In the genomic region with DNA sequence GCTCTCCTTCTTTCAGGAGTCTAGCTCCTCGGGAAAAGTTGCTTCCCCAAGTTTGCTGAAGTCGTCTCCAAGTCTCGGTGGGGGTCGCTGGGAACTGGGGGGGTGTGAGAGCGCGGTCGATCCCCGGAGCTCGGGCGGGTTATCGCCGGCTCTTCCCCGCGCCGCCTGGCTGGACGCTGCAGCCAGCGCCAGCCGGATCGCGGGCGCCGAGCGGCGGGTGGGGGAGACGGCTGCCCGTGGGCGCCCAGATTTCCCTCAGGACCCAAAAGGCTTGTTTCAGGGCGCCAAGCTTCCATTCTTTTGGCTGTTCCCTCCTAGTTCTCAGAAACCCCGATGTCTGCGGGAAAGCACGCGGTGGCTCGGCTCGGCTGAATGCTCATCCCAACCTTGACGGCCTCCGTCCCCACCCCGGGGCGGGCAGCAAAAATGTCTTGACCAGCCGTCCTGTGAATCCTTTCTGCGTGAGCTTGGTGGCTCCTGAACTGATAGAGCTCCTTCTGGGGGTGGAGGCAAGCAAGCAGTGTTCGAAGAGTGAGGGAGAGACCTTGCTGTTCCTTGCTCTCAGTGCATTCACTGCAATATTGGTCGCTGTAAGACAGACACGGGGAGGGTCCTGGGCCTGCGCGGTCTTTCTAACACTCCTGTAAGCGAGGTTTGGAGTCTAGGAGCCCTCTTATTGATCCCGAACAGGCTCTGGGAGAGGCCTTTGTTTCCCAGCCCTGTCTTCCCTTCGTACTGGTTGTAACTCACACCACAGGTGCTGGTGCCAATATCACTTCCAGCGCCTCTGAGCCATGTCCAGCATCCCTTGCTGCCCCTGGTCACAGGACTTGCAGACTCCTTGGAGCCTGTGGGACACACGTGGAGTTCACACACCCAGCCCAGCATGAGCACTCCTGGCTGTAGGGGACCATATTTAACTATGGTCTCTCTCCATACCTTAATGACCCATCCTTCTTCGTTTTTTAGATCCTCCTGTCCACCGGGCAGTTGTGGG, we compare ENCODE assay signal across 8 cellular contexts. TPM values are rescaled to one million over a fixed set of nuclear protein-coding genes. Genes with fewer than 3 reads are reported as not detected.
DNase-seq lines count a peak whose midpoint lies in the region; ATAC-seq and TF ChIP-seq lines count a peak whose summit lies in the region.

No MANE protein-coding gene starts in this region.

- intact Hi-C loops in ovary (cut with DNase I): loop anchor here (2.0 to 5.0 kb wide), 4 partner anchors 101 to 199 kb away; no protein-coding TSS in a partner anchor

- H3K9me3 ChIP-seq in gastroesophageal sphincter (no peaks in the 10 kb centered on the region), ovary (no peaks in the 10 kb centered on the region)

- no peaks in the 10 kb centered on the region for H3K9me3 Mint-ChIP-seq in T-helper 1 cell treated with Interleukin-12 subunit alpha and Interleukin-12 subunit beta and Interleukin-4 antibody, amounts not matched to agents 30 μg/mL and 1 μg/mL, for 36 hours
- H3K9me3 Mint-ChIP-seq in WTC11: no peaks in the 10 kb centered on the region

- no peaks in the 10 kb centered on the region for H3K36me3 Mint-ChIP-seq in T-helper 1 cell treated with Interleukin-12 subunit alpha and Interleukin-12 subunit beta and Interleukin-4 antibody, amounts not matched to agents 30 μg/mL and 1 μg/mL, for 36 hours (ENCODE audit: low read depth)
- no peaks in the 10 kb centered on the region for H3K36me3 Mint-ChIP-seq in WTC11

- H3K36me3 ChIP-seq in gastroesophageal sphincter (peaks cover 0 to 40% of the 10 kb centered on the region in 2 donors), ovary (peaks cover 3% of the 10 kb centered on the region)

- peaks cover 4 to 61% (median 24%) of the 10 kb centered on the region in 3 donors for H3K4me1 ChIP-seq in gastroesophageal sphincter
- H3K4me1 ChIP-seq in ovary (ENCODE audit: insufficient read depth): peaks cover 19% of the 10 kb centered on the region

- POLR2A ChIA-PET in WTC11 (lab: Charles Lee): interaction anchor here (0.7 kb wide), 1 partner anchor 23 kb away, joined by 5 read pairs; no protein-coding TSS in a partner anchor

- TF ChIP-seq EP300 in gastroesophageal sphincter (IDR thresholded peaks at IDR 0.05) (no peak), ovary (IDR thresholded peaks at IDR 0.05) (no peak)

- peak overlapping the region; percentile 80 for H3K4me3 Mint-ChIP-seq in T-helper 1 cell treated with Interleukin-12 subunit alpha and Interleukin-12 subunit beta and Interleukin-4 antibody, amounts not matched to agents 30 μg/mL and 1 μg/mL, for 36 hours
- H3K4me3 Mint-ChIP-seq in WTC11: peak overlapping the region; percentile 75

- ATAC-seq in WTC11 (peak; percentile 5; the same call in 1 of the 2 replicates), gastroesophageal sphincter (peak; percentile 8), HG03108 (IDR thresholded peaks at IDR 0.05; ENCODE audit: unreplicated experiment) (no peak), HG03439 (IDR thresholded peaks at IDR 0.05; ENCODE audit: unreplicated experiment) (no peak)

- TF ChIP-seq POLR2A in gastroesophageal sphincter (IDR thresholded peaks at IDR 0.05): peak in 1 of 2 donors; percentile 27
- TF ChIP-seq POLR2A in ovary (IDR thresholded peaks at IDR 0.05): no peak

- CTCF ChIA-PET in WTC11 (lab: Charles Lee): interaction anchor here (0.7 to 4.0 kb wide), 9 partner anchors 10 to 201 kb away, joined by 3 to 29 read pairs (median 4); no protein-coding TSS in a partner anchor

- H3K4me1 Mint-ChIP-seq in T-helper 1 cell treated with Interleukin-12 subunit alpha and Interleukin-12 subunit beta and Interleukin-4 antibody, amounts not matched to agents 30 μg/mL and 1 μg/mL, for 36 hours (ENCODE audit: low read depth): peaks cover 8% of the 10 kb centered on the region
- H3K4me1 Mint-ChIP-seq in WTC11: peaks cover 23% of the 10 kb centered on the region

- DNase-seq in T-helper 1 cell (no peak), WTC11 (ENCODE audit: low spot score) (peak; percentile 20), ovary (peak; percentile 51 to 71 (median 62)), HT-29 (ENCODE audit: low spot score) (no peak)

- WGBS in gastroesophageal sphincter (ENCODE audit: low coverage in 1 of 2), 2 donors: 16 to 18% methylated on average over 10 of the region's 52 CpGs
- WGBS in ovary, 3 donors: 6% methylated on average over 46 to 52 of the region's 52 CpGs

- peak overlapping the region; percentile 55 to 100 for H3K4me3 ChIP-seq in gastroesophageal sphincter
- H3K4me3 ChIP-seq in ovary: peak overlapping the region; percentile 99

- peak overlapping the region; percentile 92 to 100 (median 100) for H3K27ac ChIP-seq in gastroesophageal sphincter
- H3K27ac ChIP-seq in ovary: peak overlapping the region; percentile 87 to 100

- peaks cover 65% of the 10 kb centered on the region for H3K27me3 Mint-ChIP-seq in T-helper 1 cell treated with Interleukin-12 subunit alpha and Interleukin-12 subunit beta and Interleukin-4 antibody, amounts not matched to agents 30 μg/mL and 1 μg/mL, for 36 hours (ENCODE audit: low read depth)
- H3K27me3 Mint-ChIP-seq in WTC11 (ENCODE audit: low read depth): peaks cover 97% of the 10 kb centered on the region

- no peak overlapping the region for H3K27ac Mint-ChIP-seq in T-helper 1 cell treated with Interleukin-12 subunit alpha and Interleukin-12 subunit beta and Interleukin-4 antibody, amounts not matched to agents 30 μg/mL and 1 μg/mL, for 36 hours
- H3K27ac Mint-ChIP-seq in WTC11: no peak overlapping the region

- no peak for TF ChIP-seq CTCF in WTC11 (IDR thresholded peaks at IDR 0.05)
- no peak for TF ChIP-seq CTCF in gastroesophageal sphincter (IDR thresholded peaks at IDR 0.05)
- TF ChIP-seq CTCF in ovary (IDR thresholded peaks at IDR 0.05): no peak

- H3K27me3 ChIP-seq in gastroesophageal sphincter: no peaks in the 10 kb centered on the region
- no peaks in the 10 kb centered on the region for H3K27me3 ChIP-seq in ovary

TF ChIP-seq in WTC11, 78 proteins besides CTCF, POLR2A, EP300 and RAD21:
- TF ChIP-seq, protein P1, sequence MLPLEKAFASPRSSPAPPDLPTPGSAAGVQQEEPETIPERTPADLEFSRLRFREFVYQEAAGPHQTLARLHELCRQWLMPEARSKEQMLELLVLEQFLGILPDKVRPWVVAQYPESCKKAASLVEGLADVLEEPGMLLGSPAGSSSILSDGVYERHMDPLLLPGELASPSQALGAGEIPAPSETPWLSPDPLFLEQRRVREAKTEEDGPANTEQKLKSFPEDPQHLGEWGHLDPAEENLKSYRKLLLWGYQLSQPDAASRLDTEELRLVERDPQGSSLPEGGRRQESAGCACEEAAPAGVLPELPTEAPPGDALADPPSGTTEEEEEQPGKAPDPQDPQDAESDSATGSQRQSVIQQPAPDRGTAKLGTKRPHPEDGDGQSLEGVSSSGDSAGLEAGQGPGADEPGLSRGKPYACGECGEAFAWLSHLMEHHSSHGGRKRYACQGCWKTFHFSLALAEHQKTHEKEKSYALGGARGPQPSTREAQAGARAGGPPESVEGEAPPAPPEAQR (CRISPR knock-in tag; IDR thresholded peaks at IDR 0.05): no peak
- TF ChIP-seq, protein P2, sequence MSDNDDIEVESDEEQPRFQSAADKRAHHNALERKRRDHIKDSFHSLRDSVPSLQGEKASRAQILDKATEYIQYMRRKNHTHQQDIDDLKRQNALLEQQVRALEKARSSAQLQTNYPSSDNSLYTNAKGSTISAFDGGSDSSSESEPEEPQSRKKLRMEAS (CRISPR knock-in tag; IDR thresholded peaks at IDR 0.05): peak; percentile 27; the same call in 1 of the 2 replicates
- 0 out of 2 replicates have a peak, but pooled peaks have one; percentile 8 for TF ChIP-seq SMAD4 (CRISPR knock-in tag; IDR thresholded peaks at IDR 0.05)

RNA-seq across cellular contexts. Expression of a gene that starts 1.8 kb away (rescaled TPM):
- 0.34 to 0.57 TPM (median 0.55 TPM) in 3 replicates for total RNA-seq in WTC11 (2021)
- 100 to 1,000 TPM; 153 to 284 (median 232) TPM for total RNA-seq in gastroesophageal sphincter
- total RNA-seq in ovary: 100 to 1,000 TPM in 3 of 7 donors, 10 to 100 TPM in 4; 12.7 to 160 (median 94.6) TPM
- polyA plus RNA-seq in ovary: 10 to 100 TPM; 20.0 to 41.4 TPM
- not detected in 2 replicates for total RNA-seq in HT-29 (2014; rRNA removed; shearing (Covaris generic))

Comparison
In these comparisons a context has a peak if more than half of its experiments do, and no peak if none do; other contexts are left out.
1. DNase-seq: peak in WTC11 (single experiment) and ovary (5 of 5); none in T-helper 1 cell (0 of 5) and HT-29 (single experiment).
2. ATAC-seq: peak in WTC11 (single experiment) and gastroesophageal sphincter (single experiment); none in HG03108 (single experiment) and HG03439 (single experiment).